ENCODE assay signal across 1 cellular context in the genomic region with DNA sequence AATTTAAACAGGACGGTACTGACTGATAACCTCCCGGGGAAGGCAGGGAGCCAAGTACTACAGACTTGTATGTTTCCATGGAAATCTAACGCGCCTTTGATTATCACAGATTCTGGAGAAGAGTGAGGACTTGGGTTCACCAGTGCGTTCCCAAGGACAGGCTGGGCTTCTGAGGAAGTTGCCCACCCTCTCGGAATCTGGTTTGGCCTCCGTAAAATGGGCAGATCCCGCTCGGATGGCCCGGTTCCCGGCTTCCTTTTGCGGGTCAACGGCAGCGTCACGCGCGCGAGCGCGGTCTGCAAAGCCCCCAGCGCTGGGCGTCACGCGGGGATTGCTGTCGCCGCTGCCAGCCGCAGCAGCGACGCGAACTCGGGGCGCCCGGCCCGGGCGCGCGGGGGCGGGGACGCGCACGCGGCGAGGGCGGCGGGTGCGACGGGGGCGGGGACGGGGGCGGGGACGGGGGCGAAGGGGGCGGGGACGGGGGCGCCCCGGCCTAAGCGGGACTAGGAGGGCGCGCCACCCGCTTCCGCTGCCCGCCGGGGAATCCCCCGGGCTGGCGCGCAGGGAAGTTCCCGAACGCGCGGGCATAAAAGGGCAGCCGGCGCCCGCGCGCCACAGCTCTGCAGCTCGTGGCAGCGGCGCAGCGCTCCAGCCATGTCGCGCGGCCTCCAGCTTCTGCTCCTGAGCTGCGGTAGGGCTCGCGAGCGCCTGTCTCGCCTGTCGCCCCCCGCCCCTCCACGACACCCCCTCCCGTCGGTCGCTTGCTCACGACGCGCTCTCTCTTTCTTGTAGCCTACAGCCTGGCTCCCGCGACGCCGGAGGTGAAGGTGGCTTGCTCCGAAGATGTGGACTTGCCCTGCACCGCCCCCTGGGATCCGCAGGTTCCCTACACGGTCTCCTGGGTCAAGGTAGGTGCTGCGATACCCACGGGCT.
TF ChIP-seq lines count a peak whose summit lies in the region.

A gene with protein sequence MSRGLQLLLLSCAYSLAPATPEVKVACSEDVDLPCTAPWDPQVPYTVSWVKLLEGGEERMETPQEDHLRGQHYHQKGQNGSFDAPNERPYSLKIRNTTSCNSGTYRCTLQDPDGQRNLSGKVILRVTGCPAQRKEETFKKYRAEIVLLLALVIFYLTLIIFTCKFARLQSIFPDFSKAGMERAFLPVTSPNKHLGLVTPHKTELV (plus strand): TSS at position 615 of the 933 bp plus-strand sequence. CDS start 40 bp downstream, at position 655.

TF ChIP-seq in HepG2, 621 proteins besides CTCF, POLR2A, EP300 and RAD21 (continued from another document and continues in another):
- no peak for TF ChIP-seq MTF2 (CRISPR knock-in tag; IDR thresholded peaks at IDR 0.05; ENCODE audit: borderline replicate concordance)
- no peak for TF ChIP-seq CEBPB (IDR thresholded peaks at IDR 0.05; ENCODE audit: borderline replicate concordance, low read depth, low read length)
- TF ChIP-seq SMARCC2 (IDR thresholded peaks at IDR 0.05), result no peak
- no peak for TF ChIP-seq TP53 (CRISPR knock-in tag; conservative IDR thresholded peaks at IDR 0.05)
- no peak for TF ChIP-seq NKX3-1 (CRISPR knock-in tag; IDR thresholded peaks at IDR 0.05)
- no peak for TF ChIP-seq GABPA (IDR thresholded peaks at IDR 0.05; ENCODE audit: low read depth, low read length)
- TF ChIP-seq GABPA (CRISPR knock-in tag; IDR thresholded peaks at IDR 0.05; ENCODE audit: low read depth), result no peak
- TF ChIP-seq, protein P1, sequence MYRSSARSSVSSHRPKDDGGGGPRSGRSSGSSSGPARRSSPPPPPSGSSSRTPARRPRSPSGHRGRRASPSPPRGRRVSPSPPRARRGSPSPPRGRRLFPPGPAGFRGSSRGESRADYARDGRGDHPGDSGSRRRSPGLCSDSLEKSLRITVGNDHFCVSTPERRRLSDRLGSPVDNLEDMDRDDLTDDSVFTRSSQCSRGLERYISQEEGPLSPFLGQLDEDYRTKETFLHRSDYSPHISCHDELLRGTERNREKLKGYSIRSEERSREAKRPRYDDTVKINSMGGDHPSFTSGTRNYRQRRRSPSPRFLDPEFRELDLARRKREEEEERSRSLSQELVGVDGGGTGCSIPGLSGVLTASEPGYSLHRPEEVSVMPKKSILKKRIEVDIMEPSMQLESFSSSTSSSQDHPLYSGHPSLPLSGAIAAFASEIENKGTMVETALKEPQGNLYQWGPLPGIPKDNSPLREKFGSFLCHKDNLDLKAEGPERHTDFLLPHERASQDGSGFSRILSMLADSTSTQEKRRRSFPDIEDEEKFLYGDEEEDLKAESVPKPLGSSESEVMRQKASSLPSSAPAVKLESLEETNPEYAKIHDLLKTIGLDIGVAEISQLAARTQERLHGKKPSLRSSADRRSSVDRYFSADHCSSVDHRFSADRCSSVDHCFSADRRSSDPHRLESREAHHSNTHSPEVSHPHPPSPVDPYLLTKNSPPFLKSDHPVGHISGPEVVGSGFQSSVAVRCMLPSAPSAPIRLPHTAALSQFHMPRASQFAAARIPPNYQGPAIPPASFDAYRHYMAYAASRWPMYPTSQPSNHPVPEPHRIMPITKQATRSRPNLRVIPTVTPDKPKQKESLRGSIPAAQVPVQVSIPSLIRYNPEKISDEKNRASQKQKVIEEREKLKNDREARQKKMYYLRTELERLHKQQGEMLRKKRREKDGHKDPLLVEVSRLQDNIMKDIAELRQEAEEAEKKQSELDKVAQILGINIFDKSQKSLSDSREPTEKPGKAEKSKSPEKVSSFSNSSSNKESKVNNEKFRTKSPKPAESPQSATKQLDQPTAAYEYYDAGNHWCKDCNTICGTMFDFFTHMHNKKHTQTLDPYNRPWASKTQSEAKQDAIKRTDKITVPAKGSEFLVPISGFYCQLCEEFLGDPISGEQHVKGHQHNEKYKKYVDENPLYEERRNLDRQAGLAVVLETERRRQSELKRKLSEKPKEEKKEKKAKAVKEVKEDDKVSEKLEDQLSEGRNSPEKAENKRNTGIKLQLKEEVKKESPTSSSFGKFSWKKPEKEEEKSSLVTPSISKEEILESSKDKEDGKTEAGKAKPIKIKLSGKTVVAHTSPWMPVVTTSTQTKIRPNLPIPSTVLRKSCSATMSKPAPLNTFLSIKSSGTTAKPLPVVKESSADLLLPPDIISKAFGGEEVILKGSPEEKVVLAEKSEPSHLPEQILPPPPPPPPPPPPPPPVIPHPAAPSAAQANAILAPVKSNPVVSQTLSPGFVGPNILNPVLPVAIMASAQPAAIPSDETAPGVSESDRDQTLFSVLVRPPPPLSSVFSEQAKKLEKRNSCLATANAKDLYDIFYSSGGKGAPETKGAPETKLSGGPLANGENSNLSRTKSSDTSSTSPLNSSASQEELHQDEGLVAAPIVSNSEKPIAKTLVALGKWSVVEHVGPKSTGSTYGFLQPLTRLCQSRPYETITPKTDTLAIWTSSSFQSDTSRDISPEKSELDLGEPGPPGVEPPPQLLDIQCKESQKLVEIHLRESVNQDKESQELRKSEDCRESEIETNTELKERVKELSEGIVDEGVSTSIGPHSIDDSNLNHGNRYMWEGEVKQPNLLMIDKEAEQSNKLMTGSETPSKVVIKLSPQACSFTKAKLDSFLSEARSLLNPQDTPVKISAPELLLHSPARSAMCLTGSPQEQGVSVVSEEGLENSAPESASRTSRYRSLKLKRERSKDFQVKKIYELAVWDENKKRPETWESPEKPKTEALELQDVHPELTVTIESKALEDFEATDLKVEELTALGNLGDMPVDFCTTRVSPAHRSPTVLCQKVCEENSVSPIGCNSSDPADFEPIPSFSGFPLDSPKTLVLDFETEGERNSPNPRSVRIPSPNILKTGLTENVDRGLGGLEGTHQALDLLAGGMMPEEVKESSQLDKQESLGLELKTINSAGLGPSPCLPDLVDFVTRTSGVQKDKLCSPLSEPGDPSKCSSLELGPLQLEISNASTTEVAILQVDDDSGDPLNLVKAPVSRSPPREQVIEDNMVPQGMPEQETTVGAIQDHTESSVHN (CRISPR knock-in tag; IDR thresholded peaks at IDR 0.05), result no peak
- no peak for TF ChIP-seq ZNF180 (CRISPR knock-in tag; IDR thresholded peaks at IDR 0.05; ENCODE audit: borderline replicate concordance, low read depth)
- no peak for TF ChIP-seq ZNF609 (CRISPR knock-in tag; IDR thresholded peaks at IDR 0.05; ENCODE audit: borderline replicate concordance)
- no peak for TF ChIP-seq ZNF251 (CRISPR knock-in tag; IDR thresholded peaks at IDR 0.05)
- no peak for TF ChIP-seq ZNF569 (CRISPR knock-in tag; IDR thresholded peaks at IDR 0.05; ENCODE audit: borderline replicate concordance)
- TF ChIP-seq RORA (CRISPR knock-in tag; IDR thresholded peaks at IDR 0.05), result no peak
- TF ChIP-seq MYNN (CRISPR knock-in tag; IDR thresholded peaks at IDR 0.05; ENCODE audit: low read depth), result no peak
- TF ChIP-seq KDM5B (CRISPR knock-in tag; IDR thresholded peaks at IDR 0.05; ENCODE audit: borderline replicate concordance), result peak; percentile 57; the same call in 1 of the 2 replicates
- TF ChIP-seq ZNF644 (CRISPR knock-in tag; IDR thresholded peaks at IDR 0.05; ENCODE audit: low read depth), result no peak
- no peak for TF ChIP-seq MTF1 (CRISPR knock-in tag; IDR thresholded peaks at IDR 0.05)
- TF ChIP-seq AFF4 (CRISPR knock-in tag; IDR thresholded peaks at IDR 0.05), result no peak
- TF ChIP-seq ARNT2 (CRISPR knock-in tag; IDR thresholded peaks at IDR 0.05; ENCODE audit: low read depth), result peak; percentile 31; the same call in 1 of the 2 replicates
- no peak for TF ChIP-seq ZSCAN9 (CRISPR knock-in tag; IDR thresholded peaks at IDR 0.05; ENCODE audit: borderline replicate concordance)
- TF ChIP-seq ZKSCAN1 (IDR thresholded peaks at IDR 0.05; ENCODE audit: low read length), result no peak
- no peak for TF ChIP-seq ZFP37 (CRISPR knock-in tag; IDR thresholded peaks at IDR 0.05; ENCODE audit: borderline replicate concordance)
- TF ChIP-seq SP2 (CRISPR knock-in tag; IDR thresholded peaks at IDR 0.05), result no peak
- no peak for TF ChIP-seq AGO2 (optimal IDR thresholded peaks at IDR 0.05; ENCODE audit: low read depth, low read length)
- no peak; the same call in 1 of the 2 replicates for TF ChIP-seq MED1 (CRISPR knock-in tag; IDR thresholded peaks at IDR 0.05)
- no peak for TF ChIP-seq NFYC (CRISPR knock-in tag; IDR thresholded peaks at IDR 0.05)
- TF ChIP-seq, protein P2, sequence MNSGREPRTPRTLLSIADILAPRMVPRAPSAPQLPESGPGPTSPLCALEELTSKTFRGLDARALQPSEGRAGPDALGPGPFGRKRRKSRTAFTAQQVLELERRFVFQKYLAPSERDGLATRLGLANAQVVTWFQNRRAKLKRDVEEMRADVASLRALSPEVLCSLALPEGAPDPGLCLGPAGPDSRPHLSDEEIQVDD (CRISPR knock-in tag; IDR thresholded peaks at IDR 0.05; ENCODE audit: borderline replicate concordance), result no peak; the same call in 1 of the 2 replicates
- TF ChIP-seq, protein P3, sequence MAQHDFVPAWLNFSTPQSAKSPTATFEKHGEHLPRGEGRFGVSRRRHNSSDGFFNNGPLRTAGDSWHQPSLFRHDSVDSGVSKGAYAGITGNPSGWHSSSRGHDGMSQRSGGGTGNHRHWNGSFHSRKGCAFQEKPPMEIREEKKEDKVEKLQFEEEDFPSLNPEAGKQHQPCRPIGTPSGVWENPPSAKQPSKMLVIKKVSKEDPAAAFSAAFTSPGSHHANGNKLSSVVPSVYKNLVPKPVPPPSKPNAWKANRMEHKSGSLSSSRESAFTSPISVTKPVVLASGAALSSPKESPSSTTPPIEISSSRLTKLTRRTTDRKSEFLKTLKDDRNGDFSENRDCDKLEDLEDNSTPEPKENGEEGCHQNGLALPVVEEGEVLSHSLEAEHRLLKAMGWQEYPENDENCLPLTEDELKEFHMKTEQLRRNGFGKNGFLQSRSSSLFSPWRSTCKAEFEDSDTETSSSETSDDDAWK (CRISPR knock-in tag; IDR thresholded peaks at IDR 0.05), result no peak
- TF ChIP-seq ZNF496 (CRISPR knock-in tag; IDR thresholded peaks at IDR 0.05; ENCODE audit: insufficient replicate concordance), result no peak
- TF ChIP-seq, protein P4, sequence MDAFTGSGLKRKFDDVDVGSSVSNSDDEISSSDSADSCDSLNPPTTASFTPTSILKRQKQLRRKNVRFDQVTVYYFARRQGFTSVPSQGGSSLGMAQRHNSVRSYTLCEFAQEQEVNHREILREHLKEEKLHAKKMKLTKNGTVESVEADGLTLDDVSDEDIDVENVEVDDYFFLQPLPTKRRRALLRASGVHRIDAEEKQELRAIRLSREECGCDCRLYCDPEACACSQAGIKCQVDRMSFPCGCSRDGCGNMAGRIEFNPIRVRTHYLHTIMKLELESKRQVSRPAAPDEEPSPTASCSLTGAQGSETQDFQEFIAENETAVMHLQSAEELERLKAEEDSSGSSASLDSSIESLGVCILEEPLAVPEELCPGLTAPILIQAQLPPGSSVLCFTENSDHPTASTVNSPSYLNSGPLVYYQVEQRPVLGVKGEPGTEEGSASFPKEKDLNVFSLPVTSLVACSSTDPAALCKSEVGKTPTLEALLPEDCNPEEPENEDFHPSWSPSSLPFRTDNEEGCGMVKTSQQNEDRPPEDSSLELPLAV (CRISPR knock-in tag; conservative IDR thresholded peaks at IDR 0.05; ENCODE audit: low read depth), result no peak
- no peak for TF ChIP-seq RFX5 (IDR thresholded peaks at IDR 0.05; ENCODE audit: low read depth, low read length)
- TF ChIP-seq NFYB (CRISPR knock-in tag; IDR thresholded peaks at IDR 0.05), result no peak
